Comparison of ENCODE assay signal across 10 cellular contexts in the genomic region with DNA sequence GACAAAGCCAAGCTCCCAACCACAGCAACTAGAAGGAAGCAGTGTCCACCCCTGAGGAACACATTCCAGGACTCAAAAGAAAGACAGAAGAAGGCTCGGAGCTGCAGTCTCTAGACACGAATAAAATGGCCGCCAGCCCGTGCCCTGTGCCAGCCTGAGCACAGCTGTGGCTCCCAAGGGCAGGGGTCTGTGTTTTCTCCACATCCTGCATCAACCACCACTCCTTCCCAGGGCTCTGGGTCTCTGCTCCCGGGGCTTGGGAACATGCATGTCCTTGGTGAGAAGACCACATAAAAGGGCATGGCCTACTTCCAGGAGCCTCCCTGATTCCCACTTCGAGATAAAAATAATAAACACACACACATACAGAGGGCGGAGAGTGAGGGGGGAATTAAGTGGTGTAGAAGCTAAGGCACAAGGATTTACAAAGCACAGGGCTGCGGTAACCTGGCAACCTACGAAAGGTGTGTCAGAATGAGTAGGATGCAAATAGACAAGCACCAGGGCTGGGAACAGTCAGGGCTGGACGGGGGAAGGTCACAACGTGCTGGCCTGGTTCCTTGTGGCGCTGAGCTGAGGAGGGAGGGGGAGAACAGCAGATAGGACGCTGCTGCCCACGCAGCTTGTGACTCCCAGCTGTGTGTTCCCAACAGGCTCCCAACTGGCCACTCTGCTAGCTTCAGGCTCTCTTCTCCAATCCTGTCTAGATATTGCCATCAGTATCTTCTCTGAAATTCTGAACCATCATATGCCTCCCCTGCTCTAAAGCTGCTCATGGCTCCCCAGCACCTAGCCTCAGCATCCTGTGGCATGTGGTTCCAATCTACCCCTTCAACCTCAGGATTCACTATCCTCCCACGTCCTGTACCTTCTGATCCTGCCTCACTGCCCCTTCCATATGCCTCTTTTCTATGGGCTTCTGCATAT.
A peak's percentile ranks its signal among the peaks of the same experiment; 100 is the strongest.
DNase-seq lines count a peak whose midpoint lies in the region; ATAC-seq and TF ChIP-seq lines count a peak whose summit lies in the region.
"Had no signal": no experiment of that assay in that cellular context is flagged by ENCODE, and none has a peak within 500 bp of the region (broad histone marks: within the 10 kb centered on the region; RNA-seq: fewer than 3 reads in every experiment).

No MANE protein-coding gene starts in this region.

- no peak overlapping the region for H3K4me2 ChIP-seq in osteoblast (ENCODE audit: insufficient read depth, low read length)

- peak; percentile 43 for DNase-seq in activated CD8-positive, alpha-beta memory T cell treated with anti-CD3 and anti-CD28 coated beads, Interleukin-2, amount 50 U/mL, for 48 hours
- DNase-seq in Right ventricle myocardium superior = peak; percentile 86
- no peak for DNase-seq in osteoblast (ENCODE audit: insufficient read length, low spot score, missing footprints)
- no peak for DNase-seq in AML-193 (lab: John Stamatoyannopoulos, UW)
- DNase-seq in activated naive CD4-positive, alpha-beta T cell treated with anti-CD3 and anti-CD28 coated beads, Interleukin-2, amount 50 U/mL, for 16 hours = no peak
- DNase-seq: COR-L47, NCI-H1694 had no signal

- H2AFZ ChIP-seq in osteoblast (ENCODE audit: low read length) = peak overlapping the region; percentile 66

- peak overlapping the region; percentile 2; the same call in 1 of the 2 replicates for H3K27ac ChIP-seq in C4-2B
- H3K27ac ChIP-seq in osteoblast (ENCODE audit: low read depth, low read length) = no peak overlapping the region

- H3K4me3 ChIP-seq in osteoblast (ENCODE audit: insufficient read depth, low read length) = no peak overlapping the region

- intact Hi-C loops in Right ventricle myocardium superior (cut with DNase I) = no loop called here

- peaks cover 3% of the 10 kb centered on the region for H3K36me3 ChIP-seq in osteoblast (ENCODE audit: insufficient read depth, low read length)

- no peak for TF ChIP-seq CTCF in C4-2B (conservative IDR thresholded peaks at IDR 0.05)
- no peak for TF ChIP-seq CTCF in osteoblast (IDR thresholded peaks at IDR 0.05; ENCODE audit: extremely low read depth, low read depth, low read length)

- no peaks in the 10 kb centered on the region for H3K9me3 ChIP-seq in osteoblast (ENCODE audit: low read depth, low read length)

- peak; percentile 95 for ATAC-seq in Right ventricle myocardium superior (ENCODE audit: poor library complexity)
- no peak for ATAC-seq in HG03159 (IDR thresholded peaks at IDR 0.05; ENCODE audit: unreplicated experiment)
- no peak for ATAC-seq in HG03520 (IDR thresholded peaks at IDR 0.05; ENCODE audit: unreplicated experiment)

- no peaks in the 10 kb centered on the region for H3K4me1 ChIP-seq in osteoblast (ENCODE audit: insufficient read depth, low read length)

- peaks cover 72% of the 10 kb centered on the region for H3K79me2 ChIP-seq in osteoblast (ENCODE audit: insufficient read depth, low read length)

- no peaks in the 10 kb centered on the region for H3K27me3 ChIP-seq in osteoblast (ENCODE audit: insufficient read depth, low read length)

- H4K20me1 ChIP-seq in osteoblast (ENCODE audit: insufficient read depth, low read length) = peaks cover 3% of the 10 kb centered on the region

Comparison
In these comparisons a context has a peak if more than half of its experiments do, and no peak if none do; other contexts are left out.
1. DNase-seq: peak in activated CD8-positive, alpha-beta memory T cell treated with anti-CD3 and anti-CD28 coated beads, Interleukin-2, amount 50 U/mL, for 48 hours (single experiment) and Right ventricle myocardium superior (single experiment); none in osteoblast (single experiment), AML-193 (0 of 2) and activated naive CD4-positive, alpha-beta T cell treated with anti-CD3 and anti-CD28 coated beads, Interleukin-2, amount 50 U/mL, for 16 hours (single experiment).